22 cellular contexts compared by ENCODE assay signal in genomic region chrX:124592745-124593144, GRCh38.
"Had no signal": no experiment of that assay in that cellular context is flagged by ENCODE, and none has a peak within 500 bp of the region (broad histone marks: within the 10 kb centered on the region; RNA-seq: fewer than 3 reads in every experiment).

No MANE protein-coding gene starts in this region.

- H3K27me3 ChIP-seq: gastroesophageal sphincter, heart left ventricle, hepatocyte, left lung, right atrium auricular region, stomach, tibial artery had no signal

- ATAC-seq: effector memory CD8-positive, alpha-beta T cell; gastroesophageal sphincter; heart left ventricle; left cardiac atrium; left lung; naive thymus-derived CD4-positive, alpha-beta T cell; sciatic nerve; stimulated activated effector memory CD8-positive, alpha-beta T cell treated with anti-CD3 and anti-CD28 coated beads, Interleukin-12 subunit alpha, Interleukin-12 subunit beta, amount 100 ng/mL, for 72 hours had no signal

- H3K4me2 ChIP-seq: hepatocyte had no signal

- DNase-seq: cortex of kidney; effector memory CD8-positive, alpha-beta T cell; foreskin fibroblast; heart left ventricle; left cardiac atrium; left lung; mammary epithelial cell; mesendoderm; midbrain; stimulated activated CD4-positive, alpha-beta T cell treated with anti-CD3 and anti-CD28 coated beads, Interleukin-2, amount 100 ng/mL, for 24 hours; stimulated activated CD4-positive, alpha-beta T cell treated with anti-CD3 and anti-CD28 coated beads, Interleukin-4, amount 100 ng/mL, for 24 hours; stimulated activated naive CD4-positive, alpha-beta T cell treated with Interleukin-2 at 50 U/mL for 16 hours; stomach; tibial artery had no signal

- H3K27ac ChIP-seq: epithelial cell of prostate, gastroesophageal sphincter, heart left ventricle, hepatocyte, left lung, prostate gland, right atrium auricular region, stomach, tibial artery had no signal

- H3K9me3 ChIP-seq: gastroesophageal sphincter, left lung, prostate gland, right atrium auricular region had no signal

- H2AFZ ChIP-seq: hepatocyte had no signal

- H3K4me1 ChIP-seq: gastroesophageal sphincter, heart left ventricle, left lung, prostate gland, stomach, tibial artery had no signal

- H3K4me3 ChIP-seq: gastroesophageal sphincter, heart left ventricle, hepatocyte, left lung, prostate gland, right atrium auricular region, stomach, tibial artery had no signal

- H3K79me2 ChIP-seq: hepatocyte had no signal

- H3K36me3 ChIP-seq: gastroesophageal sphincter, heart left ventricle, left lung, prostate gland, right atrium auricular region, stomach, tibial artery had no signal
